In the genomic region with DNA sequence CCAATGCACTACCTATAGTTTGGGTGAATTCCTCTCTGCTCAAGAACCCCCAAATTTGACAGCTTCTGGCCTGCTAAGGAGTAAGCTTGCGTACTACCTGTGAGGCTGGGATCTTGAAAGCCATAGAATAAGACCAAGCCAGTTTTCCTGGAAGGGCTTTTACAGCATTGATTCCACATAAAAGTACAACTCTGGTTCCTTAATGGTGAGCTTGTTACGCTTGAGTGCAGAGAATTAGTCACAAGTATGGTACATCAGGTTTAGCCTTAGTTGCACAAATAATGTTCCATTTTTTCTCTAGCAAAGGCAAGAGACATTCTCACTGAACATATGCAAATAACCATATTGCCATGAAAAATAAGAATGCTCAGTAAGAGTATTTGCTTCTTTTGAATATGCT, we compare ENCODE assay signal across 28 cellular contexts.
"Had no signal": no experiment of that assay in that cellular context is flagged by ENCODE, and none has a peak within 500 bp of the region (broad histone marks: within the 10 kb centered on the region; RNA-seq: fewer than 3 reads in every experiment).

No MANE protein-coding gene starts in this region.

- H3K4me3 ChIP-seq: coronary artery, dorsolateral prefrontal cortex, esophagus squamous epithelium, gastroesophageal sphincter had no signal

- H3K9me3 ChIP-seq: esophagus squamous epithelium, gastroesophageal sphincter had no signal

- H3K27me3 ChIP-seq: brain microvascular endothelial cell, gastroesophageal sphincter had no signal

- H3K27ac ChIP-seq: brain microvascular endothelial cell, coronary artery, dorsolateral prefrontal cortex, epithelial cell of prostate, esophagus squamous epithelium, gastroesophageal sphincter had no signal

- DNase-seq: activated CD4-positive, alpha-beta memory T cell treated with anti-CD3 and anti-CD28 coated beads for 36 hours; activated CD4-positive, alpha-beta T cell treated with anti-CD3 and anti-CD28 coated beads, Interleukin-2, amount 10 ng/mL, durations not matched to agents 24 days and 14 days; activated CD8-positive, alpha-beta memory T cell treated with anti-CD3 and anti-CD28 coated beads, Interleukin-2, amount 10 ng/mL, durations not matched to agents 7 days and 5 days; activated CD8-positive, alpha-beta memory T cell treated with anti-CD3 and anti-CD28 coated beads, Interleukin-2, amount 50 U/mL, for 48 hours; activated CD8-positive, alpha-beta T cell treated with anti-CD3 and anti-CD28 coated beads, Interleukin-2, amount 10 ng/mL, durations not matched to agents 7 days and 5 days; activated gamma-delta T cell; activated naive CD4-positive, alpha-beta T cell; activated naive CD4-positive, alpha-beta T cell treated with anti-CD3 and anti-CD28 coated beads, Interleukin-2, amount 10 ng/mL, durations not matched to agents 7 days and 5 days; activated T-cell treated with anti-CD3 and anti-CD28 coated beads for 4 hours; activated T-cell treated with anti-CD3 and anti-CD28 coated beads, Interleukin-2, amount 50 U/mL, for 24 hours; activated T-cell treated with anti-CD3 and anti-CD28 coated beads, Interleukin-2, amount 50 U/mL, for 72 hours; amniotic stem cell; anterior cingulate cortex; brain microvascular endothelial cell; dorsolateral prefrontal cortex; effector memory CD4-positive, alpha-beta T cell; endodermal cell; esophagus squamous epithelium; foreskin melanocyte; head of caudate nucleus; hippocampal formation; T-helper 2 cell had no signal

- ATAC-seq: activated CD4-positive, CD25-positive, alpha-beta regulatory T cell treated with anti-CD3 and anti-CD28 coated beads, Interleukin-2, amount 50 U/mL, for 24 hours; activated CD8-positive, alpha-beta memory T cell treated with anti-CD3 and anti-CD28 coated beads, Interleukin-2, amount 10 ng/mL, durations not matched to agents 7 days and 5 days; activated CD8-positive, alpha-beta T cell treated with anti-CD3 and anti-CD28 coated beads, Interleukin-2, amount 10 ng/mL, durations not matched to agents 7 days and 5 days; activated naive CD4-positive, alpha-beta T cell treated with anti-CD3 and anti-CD28 coated beads, Interleukin-2, amount 50 U/mL, for 72 hours; activated T-cell treated with anti-CD3 and anti-CD28 coated beads, Interleukin-2, amount 50 U/mL, for 72 hours; gastroesophageal sphincter; WTC11 had no signal

- H3K36me3 ChIP-seq: brain microvascular endothelial cell, esophagus squamous epithelium, gastroesophageal sphincter had no signal
